In genomic region chr2:217941886-217942728, GRCh38 we compare ENCODE assay signal across 10 cellular contexts.
DNase-seq lines count a peak whose midpoint lies in the region; ATAC-seq, FAIRE-seq and TF ChIP-seq lines count a peak whose summit lies in the region.
"Had no signal": no experiment of that assay in that cellular context is flagged by ENCODE, and none has a peak within 500 bp of the region (broad histone marks: within the 10 kb centered on the region; RNA-seq: fewer than 3 reads in every experiment).

No MANE protein-coding gene starts in this region.

- peak overlapping the region; percentile 87 for H3K4me3 ChIP-seq in astrocyte (ENCODE audit: insufficient read depth, low read depth, low read length)
- peak overlapping the region; percentile 62 to 89 (median 71) for H3K4me3 ChIP-seq in skeletal muscle tissue (ENCODE audit: low read length in 3 of 3)

- H3K4me2 ChIP-seq in astrocyte (ENCODE audit: low read length): peak overlapping the region; percentile 99

- H3K9me3 Mint-ChIP-seq in astrocyte (ENCODE audit: unreplicated experiment): peaks cover 2% of the 10 kb centered on the region
- H3K9me3 Mint-ChIP-seq: activated CD4-positive, alpha-beta T cell treated with anti-CD3 and anti-CD28 coated beads, Interleukin-2, amount 10 ng/mL, durations not matched to agents 24 days and 14 days had no signal

- H2AFZ ChIP-seq in astrocyte (ENCODE audit: low read depth, low read length): no peak overlapping the region

- H3K27ac ChIP-seq in astrocyte (ENCODE audit: low read depth, low read length) (peak overlapping the region; percentile 5), skeletal muscle tissue (ENCODE audit: low read depth, low read length) (peak overlapping the region; percentile 87)
- H3K27ac ChIP-seq: SJSA1 had no signal

- DNase-seq in DMS53 (lab: John Stamatoyannopoulos, UW): peak; percentile 82
- no peak for DNase-seq in astrocyte (ENCODE audit: low read depth)
- DNase-seq in left lobe of liver (ENCODE audit: low spot score): no peak
- DNase-seq in NCI-H446 (lab: John Stamatoyannopoulos, UW): no peak
- DNase-seq in DMS114 treated with DMSO at 0.1 percent for 48 hours (lab: John Stamatoyannopoulos, UW; ENCODE audit: unreplicated experiment): no peak
- no peak for DNase-seq in NCI-H1694 treated with DMSO at 0.1 percent for 48 hours (lab: John Stamatoyannopoulos, UW)
- DNase-seq: activated CD4-positive, alpha-beta T cell treated with anti-CD3 and anti-CD28 coated beads, Interleukin-2, amount 10 ng/mL, durations not matched to agents 24 days and 14 days had no signal

- peaks cover 18% of the 10 kb centered on the region for H3K36me3 Mint-ChIP-seq in astrocyte (ENCODE audit: low read depth, unreplicated experiment)

- peak; percentile 5 for ATAC-seq in left lobe of liver
- ATAC-seq in HG03135 (IDR thresholded peaks at IDR 0.05; ENCODE audit: unreplicated experiment): no peak

- no peaks in the 10 kb centered on the region for H3K36me3 ChIP-seq in astrocyte (ENCODE audit: insufficient read depth, low read length)
- peaks cover 0 to 7% (median 4%) of the 10 kb centered on the region in 3 donors for H3K36me3 ChIP-seq in skeletal muscle tissue (ENCODE audit: control insufficient read depth in 3 of 3, insufficient read depth in 3 of 3, low read length in 3 of 3)
- H3K36me3 ChIP-seq: SJSA1 had no signal

- no peak for TF ChIP-seq CTCF in astrocyte (IDR thresholded peaks at IDR 0.05; ENCODE audit: insufficient read depth, low read depth, low read length)

- peak overlapping the region; percentile 96 for H3K4me3 Mint-ChIP-seq in astrocyte (ENCODE audit: unreplicated experiment)
- H3K4me3 Mint-ChIP-seq: activated CD4-positive, alpha-beta T cell treated with anti-CD3 and anti-CD28 coated beads, Interleukin-2, amount 10 ng/mL, durations not matched to agents 24 days and 14 days had no signal

- H3K27ac Mint-ChIP-seq in astrocyte (ENCODE audit: unreplicated experiment): peak overlapping the region; percentile 53
- H3K27ac Mint-ChIP-seq: activated CD4-positive, alpha-beta T cell treated with anti-CD3 and anti-CD28 coated beads, Interleukin-2, amount 10 ng/mL, durations not matched to agents 24 days and 14 days had no signal

- no peak for FAIRE-seq in astrocyte (lab: Jason Lieb, UNC)

- H3K9ac ChIP-seq in astrocyte (ENCODE audit: low read length) (peak overlapping the region; percentile 87), skeletal muscle tissue (ENCODE audit: low read depth in 1 of 3, low read length in 3 of 3) (peak overlapping the region; percentile 63 to 91 (median 77))

- H3K27me3 ChIP-seq in astrocyte (ENCODE audit: insufficient read depth, low read length) (no peaks in the 10 kb centered on the region), skeletal muscle tissue (ENCODE audit: control insufficient read depth in 3 of 3, insufficient read depth in 3 of 3, low read length in 3 of 3) (no peaks in the 10 kb centered on the region)
- H3K27me3 ChIP-seq: SJSA1 had no signal

- H3K27me3 Mint-ChIP-seq in astrocyte (ENCODE audit: low read depth, unreplicated experiment): peaks cover 3% of the 10 kb centered on the region

- peaks cover 30% of the 10 kb centered on the region for H3K4me1 Mint-ChIP-seq in astrocyte (ENCODE audit: low read depth, unreplicated experiment)

- H3K9me3 ChIP-seq in astrocyte (ENCODE audit: insufficient read depth, low read depth, low read length) (no peaks in the 10 kb centered on the region), skeletal muscle tissue (ENCODE audit: control insufficient read depth in 3 of 3, low read length in 3 of 3) (no peaks in the 10 kb centered on the region)
- H3K9me3 ChIP-seq: SJSA1 had no signal

- H3K4me1 ChIP-seq in astrocyte (ENCODE audit: insufficient read depth, low read length): peaks cover 63% of the 10 kb centered on the region
- peaks cover 58 to 65% (median 62%) of the 10 kb centered on the region in 3 donors for H3K4me1 ChIP-seq in skeletal muscle tissue (ENCODE audit: control insufficient read depth in 3 of 3, insufficient read depth in 3 of 3, low read length in 3 of 3)

- peaks cover 68% of the 10 kb centered on the region for H4K20me1 ChIP-seq in astrocyte (ENCODE audit: insufficient read depth, low read length)

- peaks cover 78% of the 10 kb centered on the region for H3K79me2 ChIP-seq in astrocyte (ENCODE audit: insufficient read depth, low read length)
